In the genomic region with DNA sequence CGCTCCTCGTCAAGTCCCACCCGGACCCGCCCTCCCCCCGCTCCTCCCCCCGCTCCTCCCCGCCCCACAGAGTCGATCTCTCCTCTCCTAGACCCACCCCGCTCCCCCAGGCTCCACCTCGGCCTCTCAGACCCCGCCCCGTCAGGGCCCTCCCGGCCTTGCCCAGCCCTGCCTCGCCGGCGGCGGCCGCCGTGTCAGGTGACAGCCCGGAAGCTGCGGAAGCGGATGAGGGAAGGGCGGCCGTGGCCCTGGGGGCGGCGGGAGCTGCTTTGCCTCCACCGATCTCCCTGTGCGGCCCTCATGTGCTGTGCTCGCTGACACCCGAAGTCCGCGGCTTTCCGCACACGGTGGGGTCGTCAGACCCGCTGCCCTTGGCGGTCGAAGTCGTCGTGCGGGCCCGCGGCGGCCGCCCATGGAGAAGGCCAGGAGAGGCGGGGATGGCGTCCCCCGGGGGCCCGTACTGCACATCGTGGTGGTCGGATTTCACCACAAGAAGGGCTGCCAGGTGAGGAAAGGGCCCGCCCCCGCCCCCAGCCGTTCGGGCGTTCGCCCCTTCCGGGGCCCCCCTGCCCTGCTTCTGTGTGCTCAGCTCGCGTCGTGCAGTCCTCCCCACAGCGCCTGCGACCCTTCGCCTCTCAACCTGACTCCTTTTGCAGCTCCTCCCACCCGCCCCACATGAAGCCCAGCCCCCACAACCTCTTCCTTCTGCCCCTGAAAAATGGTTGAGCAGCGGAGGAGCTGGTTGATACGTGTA, we compare ENCODE assay signal across 8 cellular contexts. TPM values are rescaled to one million over a fixed set of nuclear protein-coding genes. Genes with fewer than 3 reads are reported as not detected.
DNase-seq lines count a peak whose midpoint lies in the region; ATAC-seq and TF ChIP-seq lines count a peak whose summit lies in the region.

Gene AVL9 (plus strand): TSS at position 192 of the 754 bp plus-strand sequence. CDS start 221 bp downstream, at position 413.

- peaks cover 40% of the 10 kb centered on the region for H3K4me1 Mint-ChIP-seq in activated B cell treated with CpG ODN at 0.5 μM for 24 hours
- peaks cover 40 to 48% of the 10 kb centered on the region in 2 donors for H3K4me1 Mint-ChIP-seq in immature natural killer cell

- H3K4me3 ChIP-seq in cardiac fibroblast (replicated peaks in 1 of 2; ENCODE audit: low read depth in 2 of 2, low read length in 2 of 2): peak within 1 kb of the TSS; percentile 78 to 93

- H3K4me3 Mint-ChIP-seq in activated B cell treated with CpG ODN at 0.5 μM for 24 hours: peak within 1 kb of the TSS; percentile 93
- H3K4me3 Mint-ChIP-seq in immature natural killer cell: peak within 1 kb of the TSS; percentile 92 to 98 (median 95)

- no peaks in the 10 kb centered on the region for H3K9me3 Mint-ChIP-seq in activated B cell treated with CpG ODN at 0.5 μM for 24 hours
- H3K9me3 Mint-ChIP-seq in immature natural killer cell: no peaks in the 10 kb centered on the region

- TF ChIP-seq CTCF in activated B cell treated with CpG ODN at 0.5 μM for 24 hours (IDR thresholded peaks at IDR 0.05) (no peak), cardiac fibroblast (IDR thresholded peaks at IDR 0.05; ENCODE audit: low read depth, low read length) (no peak)

- CTCF ChIA-PET in activated B cell treated with CpG ODN at 0.5 μM for 24 hours (lab: Charles Lee): interaction anchor here (1.1 kb wide), 1 partner anchor 29 kb away, joined by 3 read pairs; no protein-coding TSS in a partner anchor

- POLR2A ChIA-PET in activated B cell treated with CpG ODN at 0.5 μM for 24 hours (lab: Charles Lee): interaction anchor here (0.6 to 1.7 kb wide), 16 partner anchors 9 to 1901 kb away, joined by 3 to 13 read pairs (median 4); partner anchors contain the start of genes GARS1, KBTBD2, NT5C3A and RP9

- ATAC-seq in GM19023 (IDR thresholded peaks at IDR 0.05; ENCODE audit: unreplicated experiment): peak; percentile 95
- peak; percentile 96 for ATAC-seq in HG03196 (IDR thresholded peaks at IDR 0.05; ENCODE audit: unreplicated experiment)
- ATAC-seq in activated B cell treated with CpG ODN at 0.5 μM for 24 hours (ENCODE audit: low read depth): peak; percentile 96

- peak; percentile 98 for DNase-seq in AG08395 (ENCODE audit: low spot score)
- DNase-seq in NCI-H226: peak; percentile 98
- peak; percentile 98 for DNase-seq in activated B cell treated with CpG ODN at 0.5 μM for 24 hours
- DNase-seq in cardiac fibroblast (ENCODE audit: low read depth in 2 of 2): peak; percentile 95 to 98
- peak; percentile 98 to 99 (median 99) for DNase-seq in immature natural killer cell
- DNase-seq in smooth muscle cell of the brain vasculature (ENCODE audit: low read depth, low spot score): peak; percentile 90

- H3K36me3 Mint-ChIP-seq in activated B cell treated with CpG ODN at 0.5 μM for 24 hours (ENCODE audit: low read depth) (peaks cover 23% of the 10 kb centered on the region), immature natural killer cell (no peaks in the 10 kb centered on the region)

- intact Hi-C loops in activated B cell treated with CpG ODN at 0.5 μM for 24 hours (cut with micrococcal nuclease): loop anchor here (1.0 to 10.0 kb wide), 8 partner anchors 21 to 1901 kb away; partner anchors contain the start of genes BBS9, GARS1 and NT5C3A

- H3K27me3 Mint-ChIP-seq in activated B cell treated with CpG ODN at 0.5 μM for 24 hours (no peaks in the 10 kb centered on the region), immature natural killer cell (ENCODE audit: low read depth in 3 of 3) (peaks cover 3 to 14% (median 9%) of the 10 kb centered on the region in 3 donors)

- H3K27ac Mint-ChIP-seq in activated B cell treated with CpG ODN at 0.5 μM for 24 hours: peak within 1 kb of the TSS; percentile 96
- peak within 1 kb of the TSS; percentile 84 to 98 (median 97) for H3K27ac Mint-ChIP-seq in immature natural killer cell

RNA-seq across cellular contexts. Expression of gene AVL9, which starts in this region (rescaled TPM):
- total RNA-seq in activated B cell treated with CpG ODN at 0.5 μM for 24 hours: 36.6 and 52.5 TPM in 2 replicates
- polyA plus RNA-seq in immature natural killer cell: 10 to 100 TPM in 1 of 3 donors, 1 to 10 TPM in 2; 8.4 to 14.5 (median 9.3) TPM

Comparison
In these comparisons a context has a peak if more than half of its experiments do, and no peak if none do; other contexts are left out.
1. Peak in every context shown above with its lines: DNase-seq, ATAC-seq and H3K4me3 ChIP-seq.